Comparison of ENCODE assay signal across 8 cellular contexts in genomic region chr5:77356740-77357139, GRCh38.
DNase-seq lines count a peak whose midpoint lies in the region; ATAC-seq and TF ChIP-seq lines count a peak whose summit lies in the region.

No MANE protein-coding gene starts in this region.

- H3K4me3 ChIP-seq in GM12865 (ENCODE audit: low read depth, low read length): no peak overlapping the region
- no peak overlapping the region for H3K4me3 ChIP-seq in fibroblast of mammary gland (ENCODE audit: control insufficient read depth, low read depth, low read length)
- no peak overlapping the region for H3K4me3 ChIP-seq in vagina

- no peaks in the 10 kb centered on the region for H3K27me3 ChIP-seq in vagina

- H3K36me3 ChIP-seq in vagina: no peaks in the 10 kb centered on the region

- TF ChIP-seq POLR2A in vagina (IDR thresholded peaks at IDR 0.05): no peak

- no peak for TF ChIP-seq CTCF in GM12865 (IDR thresholded peaks at IDR 0.05; ENCODE audit: insufficient read depth, low read depth, low read length, missing control alignments)
- TF ChIP-seq CTCF in fibroblast of mammary gland (conservative IDR thresholded peaks at IDR 0.05; ENCODE audit: control insufficient read depth, insufficient read depth, low read depth, low read length): no peak
- TF ChIP-seq CTCF in vagina (IDR thresholded peaks at IDR 0.05): no peak

- H3K27ac ChIP-seq in vagina: no peak overlapping the region

- peak; percentile 89 for DNase-seq in GM12865 (ENCODE audit: low read depth)
- DNase-seq in fibroblast of mammary gland (ENCODE audit: low read depth): peak; percentile 78
- no peak for DNase-seq in vagina (ENCODE audit: extremely low spot score in 2 of 2)
- DNase-seq in KG1 (lab: John Stamatoyannopoulos, UW): no peak
- no peak for DNase-seq in C1 segment of cervical spinal cord (lab: John Stamatoyannopoulos, UW)
- no peak for DNase-seq in NCI-H1092 treated with DMSO at 0.1 percent for 48 hours (lab: John Stamatoyannopoulos, UW)

- no peaks in the 10 kb centered on the region for H3K9me3 ChIP-seq in vagina

- intact Hi-C loops in vagina (cut with DNase I): no loop called here

- ATAC-seq in GM21423 (IDR thresholded peaks at IDR 0.05; ENCODE audit: unreplicated experiment): peak; percentile 94
- ATAC-seq in HG03571 (IDR thresholded peaks at IDR 0.05; ENCODE audit: unreplicated experiment): peak; percentile 91

- peaks cover 14% of the 10 kb centered on the region for H3K4me1 ChIP-seq in vagina

Comparison
In these comparisons a context has a peak if more than half of its experiments do, and no peak if none do; other contexts are left out.
1. DNase-seq: peak in GM12865 (single experiment) and fibroblast of mammary gland (single experiment); none in vagina (0 of 2), KG1 (single experiment), C1 segment of cervical spinal cord (0 of 14) and NCI-H1092 treated with DMSO at 0.1 percent for 48 hours (single experiment).